ENCODE assay signal across 11 cellular contexts in genomic region chr21:15742052-15742451, GRCh38. TPM values are rescaled to one million over a fixed set of nuclear protein-coding genes. Genes with fewer than 3 reads are reported as not detected.
A peak's percentile ranks its signal among the peaks of the same experiment; 100 is the strongest.
DNase-seq lines count a peak whose midpoint lies in the region; ATAC-seq and TF ChIP-seq lines count a peak whose summit lies in the region.
"Had no signal": no experiment of that assay in that cellular context is flagged by ENCODE, and none has a peak within 500 bp of the region (broad histone marks: within the 10 kb centered on the region; RNA-seq: fewer than 3 reads in every experiment).

No MANE protein-coding gene starts in this region.

- TF ChIP-seq POLR2A in right lobe of liver (IDR thresholded peaks at IDR 0.05) = no peak

- H3K4me1 ChIP-seq in right lobe of liver = peaks cover 0 to 19% (median 9%) of the 10 kb centered on the region in 4 donors

- intact Hi-C loops in right lobe of liver (cut with DNase I) = no loop called here

- H3K9me3 Mint-ChIP-seq in activated naive CD8-positive, alpha-beta T cell (ENCODE audit: low read depth) = peaks cover 4% of the 10 kb centered on the region

- H3K9me3 ChIP-seq in right lobe of liver = no peaks in the 10 kb centered on the region
- H3K9me3 ChIP-seq: mucosa of descending colon had no signal

- H3K4me3 ChIP-seq in right lobe of liver = no peak overlapping the region
- H3K4me3 ChIP-seq: mucosa of descending colon had no signal

- no peak overlapping the region for H3K27ac ChIP-seq in right lobe of liver

- peak; percentile 97 for DNase-seq in CMK (ENCODE audit: low read depth)
- peak; percentile 52 for DNase-seq in M059J (ENCODE audit: low read depth)
- DNase-seq in right lobe of liver = no peak
- DNase-seq in NCI-H2227 treated with DMSO at 0.1 percent for 48 hours (lab: John Stamatoyannopoulos, UW) = no peak
- no peak for DNase-seq in COLO668 (lab: John Stamatoyannopoulos, UW; ENCODE audit: unreplicated experiment)
- DNase-seq: activated CD8-positive, alpha-beta memory T cell treated with anti-CD3 and anti-CD28 coated beads, Interleukin-2, amount 50 U/mL, for 48 hours; NCI-H2081 had no signal

- ATAC-seq in right lobe of liver (peak; percentile 71 to 97 (median 82)), HG03460 (IDR thresholded peaks at IDR 0.05; ENCODE audit: unreplicated experiment) (no peak), GM21360 (IDR thresholded peaks at IDR 0.05; ENCODE audit: unreplicated experiment) (no peak)
- ATAC-seq: mucosa of descending colon had no signal

- peaks cover 79% of the 10 kb centered on the region for H3K4me1 Mint-ChIP-seq in activated naive CD8-positive, alpha-beta T cell (ENCODE audit: low read depth)

- no peaks in the 10 kb centered on the region for H3K27me3 ChIP-seq in right lobe of liver

- 0% methylated on average over 1 of the region's 1 CpG for WGBS in right lobe of liver (ENCODE audit: insufficient coverage, low coverage, low lambda C conversion rate, missing lambda C conversion rate)

- TF ChIP-seq CTCF in right lobe of liver (IDR thresholded peaks at IDR 0.05) = no peak

- peaks cover 15% of the 10 kb centered on the region for H3K36me3 Mint-ChIP-seq in activated naive CD8-positive, alpha-beta T cell

- peak overlapping the region; percentile 30 for H3K27ac Mint-ChIP-seq in activated naive CD8-positive, alpha-beta T cell

- H3K36me3 ChIP-seq in right lobe of liver = no peaks in the 10 kb centered on the region

- H3K27me3 Mint-ChIP-seq in activated naive CD8-positive, alpha-beta T cell = no peaks in the 10 kb centered on the region

- H3K4me3 Mint-ChIP-seq in activated naive CD8-positive, alpha-beta T cell = peak overlapping the region; percentile 14

RNA-seq across cellular contexts. Expression of gene USP25, which starts 12.3 kb away (rescaled TPM):
- 13.4 and 23.2 TPM in 2 replicates for total RNA-seq in M059J (2014; rRNA removed; shearing (Covaris generic))
- total RNA-seq in right lobe of liver = 10 to 100 TPM; 14.7 to 22.7 (median 18.7) TPM

Comparison
In these comparisons a context has a peak if more than half of its experiments do, and no peak if none do; other contexts are left out.
1. DNase-seq: peak in CMK (single experiment) and M059J (single experiment); none in right lobe of liver (0 of 3), NCI-H2227 treated with DMSO at 0.1 percent for 48 hours (single experiment) and COLO668 (single experiment).
2. ATAC-seq: peak in right lobe of liver (4 of 4); none in HG03460 (single experiment) and GM21360 (single experiment).